Comparison of ENCODE assay signal across 28 cellular contexts in the genomic region with DNA sequence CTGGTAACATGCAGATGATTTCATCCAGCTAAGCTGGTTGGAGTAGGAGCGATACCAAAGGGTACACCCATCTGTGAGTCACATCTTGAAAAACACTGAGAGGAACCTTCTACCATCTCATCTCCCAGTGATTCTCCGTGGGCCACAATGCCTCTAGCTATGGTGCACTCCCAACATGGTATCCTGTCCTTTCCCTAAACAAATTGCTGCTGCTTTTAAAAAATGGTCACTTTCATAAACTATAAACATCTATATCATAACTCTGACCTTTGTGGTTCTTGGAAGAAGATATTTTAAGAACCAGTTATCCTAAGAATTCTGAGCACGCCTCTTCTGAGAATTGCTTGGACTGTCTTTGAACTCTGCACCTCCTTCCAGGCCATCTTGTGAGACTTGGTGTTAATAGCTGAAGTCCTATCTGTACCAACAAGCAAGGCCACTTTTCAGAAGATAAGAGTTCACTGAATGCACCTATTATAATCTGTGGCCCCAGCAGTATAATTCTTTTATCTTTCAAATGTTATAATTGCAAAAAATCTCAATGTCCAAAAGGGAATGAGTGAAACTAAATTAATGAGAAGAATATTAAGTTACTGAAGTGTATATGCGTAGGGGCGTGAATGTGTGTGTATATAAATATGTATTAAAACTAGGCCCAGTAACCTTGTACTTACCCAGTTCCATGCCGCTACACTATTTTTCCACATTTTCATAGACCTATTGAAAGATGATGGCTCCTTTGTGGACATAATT.
"Had no signal": no experiment of that assay in that cellular context is flagged by ENCODE, and none has a peak within 500 bp of the region (broad histone marks: within the 10 kb centered on the region; RNA-seq: fewer than 3 reads in every experiment).

No MANE protein-coding gene starts in this region.

- H3K4me1 Mint-ChIP-seq: activated naive CD8-positive, alpha-beta T cell treated with anti-CD3 and anti-CD28 coated beads for 36 hours; memory B cell; naive thymus-derived CD4-positive, alpha-beta T cell; stimulated activated naive B cell treated with anti-CD40 and anti-IgM and Interleukin-4, amounts not matched to agents 10 μg/mL and 1 μg/mL and 100 μg/mL, for 72 hours had no signal

- H2AFZ ChIP-seq: hepatocyte had no signal

- H3K27me3 Mint-ChIP-seq: activated naive CD8-positive, alpha-beta T cell treated with anti-CD3 and anti-CD28 coated beads for 36 hours; memory B cell; stimulated activated naive B cell treated with anti-CD40 and anti-IgM and Interleukin-4, amounts not matched to agents 10 μg/mL and 1 μg/mL and 100 μg/mL, for 72 hours had no signal

- H3K4me3 ChIP-seq: adrenal gland, body of pancreas, gastrocnemius medialis, hepatocyte, pancreas, psoas muscle, sigmoid colon, stomach, tibial artery had no signal

- H3K4me1 ChIP-seq: body of pancreas, gastrocnemius medialis, pancreas, psoas muscle, stomach had no signal

- H3K9me3 ChIP-seq: adrenal gland, body of pancreas, gastrocnemius medialis, pancreas, psoas muscle, sigmoid colon, stomach, tibial artery had no signal

- H3K4me2 ChIP-seq: hepatocyte had no signal

- H3K27ac Mint-ChIP-seq: activated naive CD4-positive, alpha-beta T cell treated with anti-CD3 and anti-CD28 coated beads for 36 hours; activated naive CD8-positive, alpha-beta T cell treated with anti-CD3 and anti-CD28 coated beads for 36 hours; memory B cell; naive thymus-derived CD4-positive, alpha-beta T cell; stimulated activated naive B cell treated with anti-CD40 and anti-IgM and Interleukin-4, amounts not matched to agents 10 μg/mL and 1 μg/mL and 100 μg/mL, for 72 hours; T-helper 2 cell treated with Interferon-gamma antibody and Interleukin-4, amounts not matched to agents 5 μg/mL and 100 μg/mL, for 36 hours had no signal

- H3K36me3 Mint-ChIP-seq: activated naive CD8-positive, alpha-beta T cell treated with anti-CD3 and anti-CD28 coated beads for 36 hours; memory B cell; naive thymus-derived CD4-positive, alpha-beta T cell; stimulated activated naive B cell treated with anti-CD40 and anti-IgM and Interleukin-4, amounts not matched to agents 10 μg/mL and 1 μg/mL and 100 μg/mL, for 72 hours had no signal

- ATAC-seq: body of pancreas; gastrocnemius medialis; left colon; naive thymus-derived CD4-positive, alpha-beta T cell; pancreas; psoas muscle; stimulated activated naive B cell treated with anti-CD40 and anti-IgM and Interleukin-4, amounts not matched to agents 10 μg/mL and 1 μg/mL and 100 μg/mL, for 72 hours had no signal

- H3K27me3 ChIP-seq: adrenal gland, body of pancreas, gastrocnemius medialis, hepatocyte, pancreas, sigmoid colon, stomach, tibial artery had no signal

- FAIRE-seq: endothelial cell of umbilical vein, kidney, pancreas had no signal

- H3K4me3 Mint-ChIP-seq: activated naive CD4-positive, alpha-beta T cell treated with anti-CD3 and anti-CD28 coated beads for 36 hours; activated naive CD8-positive, alpha-beta T cell treated with anti-CD3 and anti-CD28 coated beads for 36 hours; memory B cell; naive thymus-derived CD4-positive, alpha-beta T cell; stimulated activated naive B cell treated with anti-CD40 and anti-IgM and Interleukin-4, amounts not matched to agents 10 μg/mL and 1 μg/mL and 100 μg/mL, for 72 hours; T-helper 2 cell treated with Interferon-gamma antibody and Interleukin-4, amounts not matched to agents 5 μg/mL and 100 μg/mL, for 36 hours had no signal

- H3K79me2 ChIP-seq: hepatocyte had no signal

- DNase-seq: activated CD4-positive, alpha-beta T cell treated with anti-CD3 and anti-CD28 coated beads for 4 hours; activated CD4-positive, alpha-beta T cell treated with anti-CD3 and anti-CD28 coated beads, Interleukin-2, amount 50 U/mL, for 4 hours; activated effector memory CD4-positive, alpha-beta T cell treated with Interleukin-2 at 50 U/mL for 16 hours; activated naive CD4-positive, alpha-beta T cell treated with anti-CD3 and anti-CD28 coated beads for 36 hours; activated naive CD8-positive, alpha-beta T cell treated with anti-CD3 and anti-CD28 coated beads for 36 hours; adrenal gland; aorta; body of pancreas; cortex of kidney; gastrocnemius medialis; kidney; left colon; midbrain; naive thymus-derived CD4-positive, alpha-beta T cell; nucleus accumbens; pancreas; psoas muscle; sigmoid colon; stimulated activated CD4-positive, alpha-beta T cell treated with anti-CD3 and anti-CD28 coated beads, Interleukin-15, amount 100 ng/mL, for 24 hours; stimulated activated CD4-positive, alpha-beta T cell treated with anti-CD3 and anti-CD28 coated beads, Interleukin-2, amount 100 ng/mL, for 24 hours; stimulated activated naive B cell treated with anti-CD40 and anti-IgM and Interleukin-4, amounts not matched to agents 10 μg/mL and 1 μg/mL and 100 μg/mL, for 72 hours; stomach; T-helper 1 cell; tibial artery had no signal

- H3K9me3 Mint-ChIP-seq: activated naive CD4-positive, alpha-beta T cell treated with anti-CD3 and anti-CD28 coated beads for 36 hours; activated naive CD8-positive, alpha-beta T cell treated with anti-CD3 and anti-CD28 coated beads for 36 hours; memory B cell; stimulated activated naive B cell treated with anti-CD40 and anti-IgM and Interleukin-4, amounts not matched to agents 10 μg/mL and 1 μg/mL and 100 μg/mL, for 72 hours; T-helper 2 cell treated with Interferon-gamma antibody and Interleukin-4, amounts not matched to agents 5 μg/mL and 100 μg/mL, for 36 hours had no signal

- H3K27ac ChIP-seq: adrenal gland, body of pancreas, gastrocnemius medialis, hepatocyte, pancreas, psoas muscle, sigmoid colon, stomach, tibial artery had no signal
